8 cellular contexts compared by ENCODE assay signal in genomic region chr14:92692822-92693226, GRCh38. TPM values are rescaled to one million over a fixed set of nuclear protein-coding genes. Genes with fewer than 3 reads are reported as not detected.
A peak's percentile ranks its signal among the peaks of the same experiment; 100 is the strongest.
DNase-seq lines count a peak whose midpoint lies in the region; ATAC-seq, FAIRE-seq and TF ChIP-seq lines count a peak whose summit lies in the region.

No MANE protein-coding gene starts in this region.

- in situ Hi-C loops in KBM-7 (cut with MboI; ENCODE audit: low pct_unique_long_range_greater_than_20kb, low sequenced_read_pairs): no loop called here

- no peaks in the 10 kb centered on the region for H3K4me1 ChIP-seq in A673 (ENCODE audit: insufficient read depth, low read length, poor library complexity, severe bottlenecking)
- peaks cover 5 to 9% of the 10 kb centered on the region in 2 donors for H3K4me1 ChIP-seq in kidney (ENCODE audit: control insufficient read depth in 1 of 2, insufficient read depth in 1 of 2, low read depth in 1 of 2, low read length in 2 of 2)

- POLR2A ChIA-PET in A673 (lab: Charles Lee; ENCODE audit: low non-redundant PET): no interaction called here

- DNase-seq in A673 (ENCODE audit: low spot score) (peak; percentile 9), KBM-7 (peak; percentile 55), SHP77 (lab: John Stamatoyannopoulos, UW) (peak; percentile 78 to 93), kidney (peak; percentile 90)

- H3K27ac ChIP-seq in A673 (ENCODE audit: low read depth, low read length, poor library complexity, severe bottlenecking) (no peak overlapping the region), kidney (ENCODE audit: low read depth in 2 of 2, low read length in 2 of 2) (peak overlapping the region in 1 of 2 donors; percentile 23)

- H3K9ac ChIP-seq in kidney (ENCODE audit: low read length in 2 of 2): no peak overlapping the region

- H3K36me3 ChIP-seq in A673 (ENCODE audit: insufficient read depth, low read length, poor library complexity, severe bottlenecking): no peaks in the 10 kb centered on the region
- no peaks in the 10 kb centered on the region for H3K36me3 ChIP-seq in kidney (ENCODE audit: control insufficient read depth in 1 of 2, insufficient read depth in 2 of 2, low read length in 2 of 2)

- TF ChIP-seq CTCF in A673 (conservative IDR thresholded peaks at IDR 0.05; ENCODE audit: low read depth, low read length) (no peak), kidney (IDR thresholded peaks at IDR 0.05; ENCODE audit: borderline replicate concordance, extremely low read depth, insufficient read depth) (no peak)

- H3K9me3 ChIP-seq in A673 (ENCODE audit: low read depth, low read length, poor library complexity, severe bottlenecking): no peaks in the 10 kb centered on the region
- H3K9me3 ChIP-seq in kidney (ENCODE audit: control insufficient read depth in 1 of 2, low read length in 2 of 2): no peaks in the 10 kb centered on the region

- H3K4me3 ChIP-seq in A673 (ENCODE audit: low read depth, low read length, poor library complexity, severe bottlenecking) (no peak overlapping the region), kidney (ENCODE audit: low read length in 2 of 2) (no peak overlapping the region)

- ATAC-seq in GM18909 (IDR thresholded peaks at IDR 0.05; ENCODE audit: poor library complexity, unreplicated experiment) (no peak), GM21526 (IDR thresholded peaks at IDR 0.05; ENCODE audit: low FRiP score, unreplicated experiment) (no peak), GM19397 (IDR thresholded peaks at IDR 0.05; ENCODE audit: unreplicated experiment) (no peak), GM18870 (IDR thresholded peaks at IDR 0.05; ENCODE audit: unreplicated experiment) (no peak)

- no TSS peak for BruUV-seq in A673 (replicated peaks; lab: Mats Ljungman, UMichigan)

- intact Hi-C loops in A673 (cut with micrococcal nuclease; ENCODE audit: unreplicated experiment) (no loop called here), kidney (cut with DNase I) (no loop called here)

- CTCF ChIA-PET in A673 (lab: Charles Lee): no interaction called here

- FAIRE-seq in kidney (lab: Jason Lieb, UNC): no peak

- H3K27me3 ChIP-seq in A673 (replicated peaks; ENCODE audit: insufficient read depth, low read depth, low read length, poor library complexity): no peaks in the 10 kb centered on the region

RNA-seq across cellular contexts. Expression of gene LGMN, which starts 55.6 kb away (rescaled TPM):
- total RNA-seq in A673 (2021) (34.6 and 39.8 TPM in 2 replicates), kidney (66.3 TPM)
- 200 TPM for polyA plus RNA-seq in kidney (ENCODE audit: insufficient read depth, low read depth, low replicate concordance)

Comparison
In these comparisons a context has a peak if more than half of its experiments do, and no peak if none do; other contexts are left out.
1. DNase-seq: peak in every context shown above with its lines; median percentile 90 in kidney; 86 in SHP77; 55 in KBM-7; 9 in A673.